ENCODE assay signal across 3 cellular contexts in genomic region chr3:17420668-17421067, GRCh38.
A peak's percentile ranks its signal among the peaks of the same experiment; 100 is the strongest.
TF ChIP-seq lines count a peak whose summit lies in the region.

No MANE protein-coding gene starts in this region.

TF ChIP-seq in K562, 482 proteins besides CTCF, POLR2A, EP300 and RAD21 (continues in another document):
- TF ChIP-seq CBFA2T2 (conservative IDR thresholded peaks at IDR 0.05) (peak; percentile 33; the same call in 1 of the 2 replicates), EGR1 (conservative IDR thresholded peaks at IDR 0.05) (no peak), FOXM1 (IDR thresholded peaks at IDR 0.05; ENCODE audit: low read depth) (peak; percentile 75), FOXM1 (CRISPR knock-in tag; IDR thresholded peaks at IDR 0.05; ENCODE audit: low read depth) (no peak), ATF4 (CRISPR knock-in tag; IDR thresholded peaks at IDR 0.05) (no peak), FOXA3 (CRISPR knock-in tag; conservative IDR thresholded peaks at IDR 0.05 in 1 of 2, IDR thresholded peaks at IDR 0.05 in 1 of 2) (peak in 1 of 2 experiments; percentile 91; a peak in 2 of 4 replicates), SMAD1 (IDR thresholded peaks at IDR 0.05; ENCODE audit: low read depth, low read length, partially characterized antibody) (no peak), C11orf30 (IDR thresholded peaks at IDR 0.05; ENCODE audit: low read depth) (peak; percentile 56; the same call in 1 of the 2 replicates), CBFA2T3 (IDR thresholded peaks at IDR 0.05) (peak; percentile 63), PYGO2 (tag; IDR thresholded peaks at IDR 0.05) (no peak), ZNF668 (CRISPR knock-in tag; IDR thresholded peaks at IDR 0.05) (no peak), ATF3 (IDR thresholded peaks at IDR 0.05) (peak; percentile 17; the same call in 1 of the 2 replicates), ATF3 (CRISPR knock-in tag; conservative IDR thresholded peaks at IDR 0.05) (no peak), TCF3 (CRISPR knock-in tag; IDR thresholded peaks at IDR 0.05) (peak; percentile 56), ZNF263 (CRISPR knock-in tag; IDR thresholded peaks at IDR 0.05; ENCODE audit: borderline replicate concordance) (no peak), SMARCE1 (IDR thresholded peaks at IDR 0.05) (peak; percentile 62; the same call in 1 of the 2 replicates), MAFF (IDR thresholded peaks at IDR 0.05; ENCODE audit: low read length) (peak; percentile 4; the same call in 1 of the 2 replicates), MTA1 (IDR thresholded peaks at IDR 0.05; ENCODE audit: borderline replicate concordance) (no peak), NR0B1 (IDR thresholded peaks at IDR 0.05; ENCODE audit: partially characterized antibody) (no peak), PML (IDR thresholded peaks at IDR 0.05; ENCODE audit: low read length) (no peak), FOSL1 (tag; conservative IDR thresholded peaks at IDR 0.05) (0 out of 2 replicates have a peak, but pooled peaks have one; percentile 37), SMARCA4 (IDR thresholded peaks at IDR 0.05) (no peak), CBX1 (IDR thresholded peaks at IDR 0.05; ENCODE audit: low read depth) (no peak), POU5F1 (IDR thresholded peaks at IDR 0.05; ENCODE audit: borderline replicate concordance, low read depth, low read length, partially characterized antibody) (no peak), HDGF (IDR thresholded peaks at IDR 0.05) (no peak), FOXJ2 (tag; IDR thresholded peaks at IDR 0.05) (peak; percentile 90), PRPF4 (IDR thresholded peaks at IDR 0.05; ENCODE audit: insufficient read depth, low read depth, low read length, poor library complexity, severe bottlenecking) (no peak), HCFC1 (IDR thresholded peaks at IDR 0.05; ENCODE audit: low read depth, low read length) (no peak)

TF ChIP-seq in HepG2, 621 proteins besides CTCF, POLR2A, EP300 and RAD21 (continues in another document):
- TF ChIP-seq IKZF4 (CRISPR knock-in tag; IDR thresholded peaks at IDR 0.05; ENCODE audit: borderline replicate concordance, low read depth, not compliant biosample characterization) (no peak), CBX5 (CRISPR knock-in tag; IDR thresholded peaks at IDR 0.05; ENCODE audit: borderline replicate concordance) (no peak), NAIF1 (CRISPR knock-in tag; IDR thresholded peaks at IDR 0.05; ENCODE audit: borderline replicate concordance) (no peak), ZNF18 (CRISPR knock-in tag; IDR thresholded peaks at IDR 0.05; ENCODE audit: insufficient replicate concordance) (peak; percentile 41), BHLHE40 (IDR thresholded peaks at IDR 0.05; ENCODE audit: low read length) (peak; percentile 55), NFYC (CRISPR knock-in tag; IDR thresholded peaks at IDR 0.05) (no peak), ATF2 (CRISPR knock-in tag; IDR thresholded peaks at IDR 0.05) (no peak), FOXP4 (CRISPR knock-in tag; IDR thresholded peaks at IDR 0.05) (peak; percentile 91), HNF4A (CRISPR knock-in tag; IDR thresholded peaks at IDR 0.05) (no peak), SNAPC4 (CRISPR knock-in tag; IDR thresholded peaks at IDR 0.05) (no peak), ZNF335 (CRISPR knock-in tag; IDR thresholded peaks at IDR 0.05) (no peak), NKX3-1 (CRISPR knock-in tag; IDR thresholded peaks at IDR 0.05) (no peak)

TF ChIP-seq in SK-N-SH, 30 proteins besides CTCF, POLR2A, EP300 and RAD21:
- TF ChIP-seq EZH2phosphoT487 (IDR thresholded peaks at IDR 0.05; ENCODE audit: borderline replicate concordance, low read depth) (no peak), GABPA (IDR thresholded peaks at IDR 0.05; ENCODE audit: low read depth) (no peak), TCF12 (IDR thresholded peaks at IDR 0.05) (no peak), SIN3A (IDR thresholded peaks at IDR 0.05; ENCODE audit: borderline replicate concordance, low read depth, low read length) (no peak), PBX3 (IDR thresholded peaks at IDR 0.05) (no peak), ZBTB33 (IDR thresholded peaks at IDR 0.05; ENCODE audit: borderline replicate concordance, low read depth) (no peak), REST (IDR thresholded peaks at IDR 0.05; ENCODE audit: low read depth, low read length) (no peak), RXRA (IDR thresholded peaks at IDR 0.05; ENCODE audit: borderline replicate concordance, low read depth) (no peak)
